ENCODE assay signal across 17 cellular contexts in the genomic region with DNA sequence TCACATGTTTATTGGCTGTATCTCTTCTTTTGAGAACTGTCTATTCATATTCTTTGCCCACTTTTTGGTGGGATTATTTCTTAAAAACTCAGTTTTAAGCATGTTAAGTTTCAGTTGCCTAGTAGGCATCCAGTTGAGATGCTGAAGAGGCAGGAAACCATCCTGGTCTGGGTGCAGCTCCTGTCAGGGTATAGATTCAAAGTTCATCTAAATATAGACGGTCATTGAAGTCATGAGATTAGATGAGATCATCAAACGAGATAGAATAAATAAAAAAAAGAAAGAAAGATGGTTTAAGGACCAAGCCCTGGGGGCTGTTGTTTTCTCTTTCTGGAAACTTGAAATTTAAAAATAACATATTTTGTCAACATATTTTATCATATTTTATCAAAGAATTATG. TPM values are rescaled to one million over a fixed set of nuclear protein-coding genes. Genes with fewer than 3 reads are reported as not detected.
DNase-seq lines count a peak whose midpoint lies in the region; ATAC-seq, FAIRE-seq and TF ChIP-seq lines count a peak whose summit lies in the region.
"Had no signal": no experiment of that assay in that cellular context is flagged by ENCODE, and none has a peak within 500 bp of the region (broad histone marks: within the 10 kb centered on the region; RNA-seq: fewer than 3 reads in every experiment).

No MANE protein-coding gene starts in this region.

- no peaks in the 10 kb centered on the region for H3K9me3 ChIP-seq in Karpas-422 (ENCODE audit: low read length)
- peaks cover 1% of the 10 kb centered on the region; the same call in 1 of the 3 replicates for H3K9me3 ChIP-seq in GM12878 (replicated peaks; ENCODE audit: control insufficient read depth, insufficient read depth, low read length)
- H3K9me3 ChIP-seq in osteoblast (ENCODE audit: low read depth, low read length): no peaks in the 10 kb centered on the region
- H3K9me3 ChIP-seq: A549, neutrophil had no signal

- no TSS peak for BruUV-seq in GM12878 (replicated peaks; lab: Mats Ljungman, UMichigan)

- RAD21 ChIA-PET in GM12878 (lab: Charles Lee; ENCODE audit: unreplicated experiment): interaction anchor here (0.7 to 8.0 kb wide), 57 partner anchors 8 to 609 kb away, joined by 3 to 211 read pairs (median 8); partner anchors contain the start of genes DNAH7 and STK17B

- no peak overlapping the region for H3K27ac ChIP-seq in Karpas-422 (ENCODE audit: low read length)
- no peak overlapping the region for H3K27ac ChIP-seq in GM12878 (ENCODE audit: control insufficient read depth, insufficient read depth)
- H3K27ac ChIP-seq in osteoblast (ENCODE audit: low read depth, low read length): peak overlapping the region; percentile 83
- H3K27ac ChIP-seq: neutrophil had no signal

- no peak overlapping the region for H3K4me3 ChIP-seq in Karpas-422 (ENCODE audit: low read length)
- no peak overlapping the region for H3K4me3 ChIP-seq in GM12878
- H3K4me3 ChIP-seq in osteoblast (ENCODE audit: insufficient read depth, low read length): no peak overlapping the region
- H3K4me3 ChIP-seq: A549 had no signal

- in situ Hi-C loops in GM12878 (cut with MboI): no loop called here

- no peak for TF ChIP-seq POLR2A in GM12878 (IDR thresholded peaks at IDR 0.05; ENCODE audit: low read depth, low read length)

- H3K79me2 ChIP-seq in Karpas-422 (ENCODE audit: low read length) (no peaks in the 10 kb centered on the region), GM12878 (ENCODE audit: control insufficient read depth, insufficient read depth, low read length) (no peaks in the 10 kb centered on the region), osteoblast (ENCODE audit: insufficient read depth, low read length) (no peaks in the 10 kb centered on the region)

- SMC1A ChIA-PET in GM12878 (lab: Charles Lee; ENCODE audit: uncharacterized antibody, unreplicated experiment): interaction anchor here (0.6 to 11.8 kb wide), 60 partner anchors 8 to 686 kb away, joined by 3 to 248 read pairs (median 6); partner anchors contain the start of genes DNAH7 and STK17B

- H3K4me2 ChIP-seq in Karpas-422 (ENCODE audit: low read depth, low read length, poor library complexity, severe bottlenecking): peak overlapping the region; percentile 16
- H3K4me2 ChIP-seq in GM12878 (ENCODE audit: control insufficient read depth, insufficient read depth): no peak overlapping the region
- peak overlapping the region; percentile 52 for H3K4me2 ChIP-seq in osteoblast (ENCODE audit: insufficient read depth, low read length)
- H3K4me2 ChIP-seq: A549 had no signal

- intact Hi-C loops in GM12878 (cut with micrococcal nuclease; ENCODE audit: unreplicated experiment): loop anchor here (1.0 to 5.0 kb wide), 5 partner anchors 54 to 375 kb away; no protein-coding TSS in a partner anchor

- CTCF ChIA-PET in GM12878 (lab: Yijun Ruan, JAX): interaction anchor here (0.6 to 8.2 kb wide), 58 partner anchors 8 to 673 kb away, joined by 3 to 197 read pairs (median 8); partner anchors contain the start of gene DNAH7

- H3K9ac ChIP-seq in Karpas-422 (ENCODE audit: low read length): no peak overlapping the region
- H3K9ac ChIP-seq in GM12878 (ENCODE audit: control insufficient read depth, insufficient read depth, low read length): no peak overlapping the region

- no peak for TF ChIP-seq RAD21 in GM12878 (IDR thresholded peaks at IDR 0.05; ENCODE audit: insufficient read depth, low read depth, low read length)

- WGBS in GM12878 (ENCODE audit: insufficient coverage, insufficient replicate concordance, low lambda C conversion rate, missing lambda C conversion rate): 94% methylated on average over 2 of the region's 2 CpGs

- ATAC-seq in GM12878 (peak; percentile 50), HG02885 (IDR thresholded peaks at IDR 0.05; ENCODE audit: poor library complexity, unreplicated experiment) (no peak)
- ATAC-seq: activated T-cell treated with anti-CD3 and anti-CD28 coated beads, Interleukin-2, amount 50 U/mL, for 4 hours; Right ventricle myocardium inferior had no signal

- peak; percentile 50 for DNase-seq in AG08395 (ENCODE audit: low spot score)
- DNase-seq in Karpas-422: peak; percentile 39
- no peak for DNase-seq in GM12878 (ENCODE audit: low read depth, low spot score)
- DNase-seq in osteoblast (ENCODE audit: insufficient read length, low spot score, missing footprints): no peak
- no peak for DNase-seq in urothelium cell line (ENCODE audit: low spot score)
- no peak for DNase-seq in activated CD4-positive, CD25-positive, alpha-beta regulatory T cell (lab: John Stamatoyannopoulos, UW)
- DNase-seq in effector CD4-positive, alpha-beta T cell: no peak
- DNase-seq: activated naive CD4-positive, alpha-beta T cell; activated T-cell treated with anti-CD3 and anti-CD28 coated beads, Interleukin-2, amount 50 U/mL, for 4 hours; Calu3; NCI-H1092; NCI-H774 had no signal

- H3K9me2 ChIP-seq in Karpas-422 (replicated peaks; ENCODE audit: insufficient read depth, low read length): no peaks in the 10 kb centered on the region

- H4K20me1 ChIP-seq in Karpas-422 (ENCODE audit: insufficient read depth, low read depth, low read length) (no peaks in the 10 kb centered on the region), GM12878 (ENCODE audit: control insufficient read depth, insufficient read depth) (no peaks in the 10 kb centered on the region), osteoblast (ENCODE audit: insufficient read depth, low read length) (no peaks in the 10 kb centered on the region)

- H2AFZ ChIP-seq in Karpas-422 (ENCODE audit: low read length) (no peak overlapping the region), GM12878 (ENCODE audit: control insufficient read depth, low read depth, low read length) (peak overlapping the region; percentile 13; the same call in 1 of the 2 replicates), osteoblast (ENCODE audit: low read length) (no peak overlapping the region)

- H3K36me3 ChIP-seq in Karpas-422 (ENCODE audit: insufficient read depth, low read length) (no peaks in the 10 kb centered on the region), GM12878 (ENCODE audit: control insufficient read depth in 2 of 2, insufficient read depth in 2 of 2, low read length in 1 of 2) (no peaks in the 10 kb centered on the region), osteoblast (ENCODE audit: insufficient read depth, low read length) (no peaks in the 10 kb centered on the region)
- H3K36me3 ChIP-seq: neutrophil had no signal

- no peak for TF ChIP-seq CTCF in GM12878 (IDR thresholded peaks at IDR 0.05 in 2 of 3, conservative IDR thresholded peaks at IDR 0.05 in 1 of 3; ENCODE audit: control insufficient read depth in 2 of 3, extremely low read depth in 1 of 3, insufficient read depth in 1 of 3, low read depth in 3 of 3, low read length in 3 of 3)
- TF ChIP-seq CTCF in osteoblast (IDR thresholded peaks at IDR 0.05; ENCODE audit: extremely low read depth, low read depth, low read length): no peak

- POLR2A ChIA-PET in GM12878 (lab: Charles Lee): interaction anchor here (0.7 to 5.7 kb wide), 10 partner anchors 9 to 212 kb away, joined by 3 to 28 read pairs (median 6); partner anchors contain the start of gene DNAH7

- TF ChIP-seq EP300 in GM12878 (IDR thresholded peaks at IDR 0.05; ENCODE audit: borderline replicate concordance in 1 of 2, control insufficient read depth in 1 of 2, low read depth in 2 of 2, low read length in 2 of 2): no peak

- H3K27me3 ChIP-seq in Karpas-422 (ENCODE audit: low read length) (no peaks in the 10 kb centered on the region), GM12878 (replicated peaks in 1 of 2; ENCODE audit: control insufficient read depth in 2 of 2, insufficient read depth in 2 of 2, low read length in 1 of 2) (no peaks in the 10 kb centered on the region), osteoblast (ENCODE audit: insufficient read depth, low read length) (no peaks in the 10 kb centered on the region)
- H3K27me3 ChIP-seq: neutrophil had no signal

- H3K4me1 ChIP-seq in Karpas-422 (ENCODE audit: low read length): peaks cover 37% of the 10 kb centered on the region
- peaks cover 14% of the 10 kb centered on the region for H3K4me1 ChIP-seq in GM12878 (ENCODE audit: control insufficient read depth, insufficient read depth, low read length)
- H3K4me1 ChIP-seq in osteoblast (ENCODE audit: insufficient read depth, low read length): peaks cover 27% of the 10 kb centered on the region
- H3K4me1 ChIP-seq: A549 had no signal

- no peak for FAIRE-seq in GM12878 (lab: Jason Lieb, UNC)
- FAIRE-seq in urothelium cell line (lab: Jason Lieb, UNC): no peak

TF ChIP-seq in GM12878, 131 proteins besides CTCF, POLR2A, EP300 and RAD21:
- no peak for TF ChIP-seq MXI1 (IDR thresholded peaks at IDR 0.05; ENCODE audit: low read depth, low read length)
- TF ChIP-seq RBBP5 (conservative IDR thresholded peaks at IDR 0.05): no peak
- 0 out of 2 replicates have a peak, but pooled peaks have one; percentile 56 for TF ChIP-seq ATF7 (IDR thresholded peaks at IDR 0.05; ENCODE audit: low read depth)

RNA-seq across cellular contexts. Expression of gene DNAH7, which starts 9.2 kb away (rescaled TPM):
- 0.14 and 0.82 TPM in 2 replicates for total RNA-seq in Karpas-422 (2014; rRNA removed; shearing (Covaris generic); ENCODE audit: low replicate concordance)
- total RNA-seq in GM12878 (2013; cell fraction: nucleolus; rRNA removed): 3.0 and 3.5 TPM in 2 replicates
- total RNA-seq in GM12878 (2014; rRNA removed) (0.06 and 0.38 TPM in 2 replicates), GM12878 (2014; rRNA removed; fragmentation: Illumina TruSeq; extraction: Trizol) (0.05 and 0.09 TPM in 2 replicates), GM12878 (2021) (0.19 and 0.31 TPM in 2 replicates), osteoblast (2.5 and 2.9 TPM in 2 replicates)
- not detected for polyA plus RNA-seq in GM12878 (2011; ENCODE audit: low read depth)
- polyA plus RNA-seq in GM12878 (2011; rRNA removed) (0.45 and 0.75 TPM in 2 replicates), GM12878 (2014; fragmentation: Illumina TruSeq; extraction: Trizol) (0.14 and 0.18 TPM in 2 replicates), GM12878 (2014; fragmentation: Nextera tagmentation; extraction: Ambion mirVana) (under 1 TPM; 0.05 to 0.14 TPM), GM12878 (2014; rRNA removed) (0.05 and 0.61 TPM in 2 replicates), GM12878 (2016; fragmentation: Nextera tagmentation; extraction: Ambion mirVana) (under 1 TPM; 0.08 to 0.17 TPM)
- 0.13 and 0.22 TPM in 2 replicates for polyA plus RNA-seq in GM12878 (2011; cell fraction: cytosol; rRNA removed)
- polyA plus RNA-seq in GM12878 (2011; cell fraction: nucleus; rRNA removed): 0.63 TPM in 2 replicates
- 0.08 and 0.11 TPM in 2 replicates for polyA plus RNA-seq in GM12878 (2012)
- polyA minus RNA-seq in GM12878 (2011; rRNA and poly(A)+ RNA removed): 0.82 and 1.0 TPM in 2 replicates
- 0.52 TPM in 1 of 2 replicates, not detected in the other for polyA minus RNA-seq in GM12878 (2011; cell fraction: cytosol; rRNA and poly(A)+ RNA removed)
- polyA minus RNA-seq in GM12878 (2011; cell fraction: nucleus; rRNA and poly(A)+ RNA removed): 1.3 and 1.8 TPM in 2 replicates
- total RNA-seq: G401 had no signal

Comparison
In these comparisons a context has a peak if more than half of its experiments do, and no peak if none do; other contexts are left out.
1. DNase-seq: peak in AG08395 (single experiment) and Karpas-422 (single experiment); none in GM12878 (single experiment), osteoblast (single experiment), urothelium cell line (single experiment), activated CD4-positive, CD25-positive, alpha-beta regulatory T cell (0 of 4) and effector CD4-positive, alpha-beta T cell (single experiment).